In the genomic region with DNA sequence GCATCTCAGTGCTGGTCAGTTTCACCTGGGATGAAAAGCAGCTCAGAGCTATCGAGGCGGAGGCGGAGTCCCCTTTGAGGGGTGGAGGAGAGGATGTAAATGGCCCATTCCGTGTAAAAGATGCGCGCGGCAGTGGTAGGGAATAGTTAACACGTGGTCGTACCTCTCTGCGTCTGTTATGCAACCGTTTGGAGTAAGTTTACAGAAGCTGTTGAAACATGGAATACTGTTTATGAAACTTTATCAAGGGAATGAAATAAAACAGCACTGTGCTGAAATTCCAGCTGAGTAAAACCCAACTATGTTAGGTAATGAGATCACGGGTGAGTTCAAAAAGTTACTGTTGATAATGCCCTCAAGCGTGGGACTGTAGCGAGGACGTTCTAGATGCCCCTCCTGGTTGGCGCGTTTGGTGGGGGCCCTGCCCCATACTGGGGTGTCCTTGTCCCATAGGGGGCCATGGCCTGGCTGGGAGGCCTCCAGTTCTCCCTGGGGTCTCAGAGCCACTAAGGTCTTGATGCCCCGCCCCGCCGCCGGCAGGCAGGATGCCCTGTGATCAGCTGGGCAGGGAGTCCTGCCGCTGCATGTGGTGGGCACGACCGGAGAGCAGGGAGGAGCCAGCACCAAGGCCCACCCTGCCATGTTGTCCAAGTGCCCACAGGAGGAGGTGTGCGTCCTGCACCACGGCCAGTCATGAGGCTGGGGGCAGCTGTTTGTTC, we compare ENCODE assay signal across 1 cellular context.
TF ChIP-seq lines count a peak whose summit lies in the region.

No MANE protein-coding gene starts in this region.

TF ChIP-seq in HepG2, 621 proteins besides CTCF, POLR2A, EP300 and RAD21 (continued from another document):
- TF ChIP-seq, protein P1, sequence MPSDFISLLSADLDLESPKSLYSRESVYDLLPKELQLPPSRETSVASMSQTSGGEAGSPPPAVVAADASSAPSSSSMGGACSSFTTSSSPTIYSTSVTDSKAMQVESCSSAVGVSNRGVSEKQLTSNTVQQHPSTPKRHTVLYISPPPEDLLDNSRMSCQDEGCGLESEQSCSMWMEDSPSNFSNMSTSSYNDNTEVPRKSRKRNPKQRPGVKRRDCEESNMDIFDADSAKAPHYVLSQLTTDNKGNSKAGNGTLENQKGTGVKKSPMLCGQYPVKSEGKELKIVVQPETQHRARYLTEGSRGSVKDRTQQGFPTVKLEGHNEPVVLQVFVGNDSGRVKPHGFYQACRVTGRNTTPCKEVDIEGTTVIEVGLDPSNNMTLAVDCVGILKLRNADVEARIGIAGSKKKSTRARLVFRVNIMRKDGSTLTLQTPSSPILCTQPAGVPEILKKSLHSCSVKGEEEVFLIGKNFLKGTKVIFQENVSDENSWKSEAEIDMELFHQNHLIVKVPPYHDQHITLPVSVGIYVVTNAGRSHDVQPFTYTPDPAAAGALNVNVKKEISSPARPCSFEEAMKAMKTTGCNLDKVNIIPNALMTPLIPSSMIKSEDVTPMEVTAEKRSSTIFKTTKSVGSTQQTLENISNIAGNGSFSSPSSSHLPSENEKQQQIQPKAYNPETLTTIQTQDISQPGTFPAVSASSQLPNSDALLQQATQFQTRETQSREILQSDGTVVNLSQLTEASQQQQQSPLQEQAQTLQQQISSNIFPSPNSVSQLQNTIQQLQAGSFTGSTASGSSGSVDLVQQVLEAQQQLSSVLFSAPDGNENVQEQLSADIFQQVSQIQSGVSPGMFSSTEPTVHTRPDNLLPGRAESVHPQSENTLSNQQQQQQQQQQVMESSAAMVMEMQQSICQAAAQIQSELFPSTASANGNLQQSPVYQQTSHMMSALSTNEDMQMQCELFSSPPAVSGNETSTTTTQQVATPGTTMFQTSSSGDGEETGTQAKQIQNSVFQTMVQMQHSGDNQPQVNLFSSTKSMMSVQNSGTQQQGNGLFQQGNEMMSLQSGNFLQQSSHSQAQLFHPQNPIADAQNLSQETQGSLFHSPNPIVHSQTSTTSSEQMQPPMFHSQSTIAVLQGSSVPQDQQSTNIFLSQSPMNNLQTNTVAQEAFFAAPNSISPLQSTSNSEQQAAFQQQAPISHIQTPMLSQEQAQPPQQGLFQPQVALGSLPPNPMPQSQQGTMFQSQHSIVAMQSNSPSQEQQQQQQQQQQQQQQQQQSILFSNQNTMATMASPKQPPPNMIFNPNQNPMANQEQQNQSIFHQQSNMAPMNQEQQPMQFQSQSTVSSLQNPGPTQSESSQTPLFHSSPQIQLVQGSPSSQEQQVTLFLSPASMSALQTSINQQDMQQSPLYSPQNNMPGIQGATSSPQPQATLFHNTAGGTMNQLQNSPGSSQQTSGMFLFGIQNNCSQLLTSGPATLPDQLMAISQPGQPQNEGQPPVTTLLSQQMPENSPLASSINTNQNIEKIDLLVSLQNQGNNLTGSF (CRISPR knock-in tag; IDR thresholded peaks at IDR 0.05) = no peak
- TF ChIP-seq ZNF253 (CRISPR knock-in tag; IDR thresholded peaks at IDR 0.05; ENCODE audit: borderline replicate concordance) (no peak), ZNF777 (CRISPR knock-in tag; IDR thresholded peaks at IDR 0.05) (no peak), IKZF1 (IDR thresholded peaks at IDR 0.05) (no peak), YY1 (IDR thresholded peaks at IDR 0.05; ENCODE audit: insufficient read depth, insufficient replicate concordance, low read depth, low read length) (no peak), MZF1 (CRISPR knock-in tag; IDR thresholded peaks at IDR 0.05; ENCODE audit: borderline replicate concordance) (no peak), ZNF343 (CRISPR knock-in tag; IDR thresholded peaks at IDR 0.05) (no peak)
- TF ChIP-seq, protein P2, sequence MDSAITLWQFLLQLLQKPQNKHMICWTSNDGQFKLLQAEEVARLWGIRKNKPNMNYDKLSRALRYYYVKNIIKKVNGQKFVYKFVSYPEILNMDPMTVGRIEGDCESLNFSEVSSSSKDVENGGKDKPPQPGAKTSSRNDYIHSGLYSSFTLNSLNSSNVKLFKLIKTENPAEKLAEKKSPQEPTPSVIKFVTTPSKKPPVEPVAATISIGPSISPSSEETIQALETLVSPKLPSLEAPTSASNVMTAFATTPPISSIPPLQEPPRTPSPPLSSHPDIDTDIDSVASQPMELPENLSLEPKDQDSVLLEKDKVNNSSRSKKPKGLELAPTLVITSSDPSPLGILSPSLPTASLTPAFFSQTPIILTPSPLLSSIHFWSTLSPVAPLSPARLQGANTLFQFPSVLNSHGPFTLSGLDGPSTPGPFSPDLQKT (CRISPR knock-in tag; IDR thresholded peaks at IDR 0.05; ENCODE audit: borderline replicate concordance) = no peak
